ENCODE assay signal across 10 cellular contexts in the genomic region with DNA sequence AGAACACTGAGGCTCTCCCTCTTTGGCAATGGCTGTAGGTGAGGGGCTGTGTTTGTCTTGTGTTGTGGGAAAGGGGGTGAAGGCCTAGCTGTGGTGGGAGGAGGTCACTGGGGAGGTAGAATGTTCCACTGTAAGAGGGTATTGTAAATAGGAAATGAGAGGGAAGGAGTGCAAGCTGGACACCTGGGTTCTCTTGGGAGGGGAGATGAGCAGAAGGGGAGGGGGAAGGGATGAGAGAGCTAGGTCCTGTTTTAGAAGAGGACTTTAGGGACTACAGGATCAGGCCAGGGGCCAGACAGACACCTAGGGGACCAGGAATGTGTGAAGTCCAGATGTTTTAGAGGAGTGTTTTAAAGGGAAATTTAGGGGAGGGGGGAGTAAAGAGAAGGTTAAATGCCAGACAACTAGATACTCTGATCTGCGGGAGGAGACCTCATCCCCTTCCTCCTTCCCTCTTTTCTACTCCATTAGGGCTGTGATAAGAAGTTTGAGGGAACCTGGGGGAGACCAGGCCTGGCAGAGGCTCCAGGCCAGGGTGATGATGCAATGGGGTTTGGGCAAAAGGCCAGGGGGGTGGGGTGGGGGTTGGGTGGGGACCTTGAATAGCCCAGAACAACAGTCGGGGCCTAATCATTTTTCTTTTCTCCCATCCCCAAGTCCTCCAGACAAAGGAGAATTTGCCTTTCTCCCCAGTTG. TPM values are rescaled to one million over a fixed set of nuclear protein-coding genes. Genes with fewer than 3 reads are reported as not detected.
DNase-seq lines count a peak whose midpoint lies in the region; ATAC-seq and TF ChIP-seq lines count a peak whose summit lies in the region.
"Had no signal": no experiment of that assay in that cellular context is flagged by ENCODE, and none has a peak within 500 bp of the region (broad histone marks: within the 10 kb centered on the region; RNA-seq: fewer than 3 reads in every experiment).

No MANE protein-coding gene starts in this region.

- no peak for DNase-seq in activated T-cell treated with anti-CD3 and anti-CD28 coated beads, Interleukin-2, amount 50 U/mL, for 4 hours
- no peak for DNase-seq in activated T-cell treated with anti-CD3 and anti-CD28 coated beads for 4 hours
- peak; percentile 55 for DNase-seq in adipocyte (ENCODE audit: low read depth)
- no peak for DNase-seq in lung (ENCODE audit: low spot score)
- DNase-seq in tibial nerve (ENCODE audit: low spot score in 2 of 2): no peak
- DNase-seq in NCI-H1417 (lab: John Stamatoyannopoulos, UW): no peak
- DNase-seq: GOT3; stimulated activated naive B cell treated with anti-CD40 and anti-IgM and Interleukin-4, amounts not matched to agents 10 μg/mL and 1 μg/mL and 100 μg/mL, for 72 hours had no signal

- H3K4me3 ChIP-seq in adipocyte (ENCODE audit: low read length) (peak overlapping the region; percentile 94), lung (peak overlapping the region; percentile 96), tibial nerve (peak overlapping the region; percentile 70 to 89 (median 81))

- H3K4me3 Mint-ChIP-seq in activated T-cell treated with anti-CD3 and anti-CD28 coated beads, Interleukin-2, amount 50 U/mL, for 4 hours: peak overlapping the region; percentile 92

- peaks cover 73% of the 10 kb centered on the region for H3K4me1 Mint-ChIP-seq in activated T-cell treated with anti-CD3 and anti-CD28 coated beads, Interleukin-2, amount 50 U/mL, for 4 hours (ENCODE audit: low read depth)

- peak overlapping the region; percentile 89 for H3K9ac ChIP-seq in adipocyte (ENCODE audit: low read length)

- no peaks in the 10 kb centered on the region for H3K36me3 ChIP-seq in adipocyte (ENCODE audit: control insufficient read depth, insufficient read depth, low read length, severe bottlenecking)
- peaks cover 0 to 3% of the 10 kb centered on the region in 2 donors for H3K36me3 ChIP-seq in lung (ENCODE audit: control insufficient read depth in 2 of 2, insufficient read depth in 2 of 2, low read length in 2 of 2)
- no peaks in the 10 kb centered on the region for H3K36me3 ChIP-seq in tibial nerve

- no peaks in the 10 kb centered on the region for H3K27me3 Mint-ChIP-seq in activated T-cell treated with anti-CD3 and anti-CD28 coated beads, Interleukin-2, amount 50 U/mL, for 4 hours (ENCODE audit: low read depth)

- peaks cover 70% of the 10 kb centered on the region for H3K4me1 ChIP-seq in adipocyte (ENCODE audit: control insufficient read depth, insufficient read depth, low read length)
- peaks cover 31 to 33% of the 10 kb centered on the region in 2 donors for H3K4me1 ChIP-seq in lung (ENCODE audit: control insufficient read depth in 2 of 2, insufficient read depth in 2 of 2, low read length in 2 of 2)
- peaks cover 0 to 94% (median 51%) of the 10 kb centered on the region in 4 donors for H3K4me1 ChIP-seq in tibial nerve

- H3K9me3 ChIP-seq in adipocyte (ENCODE audit: control insufficient read depth, low read length) (no peaks in the 10 kb centered on the region), lung (ENCODE audit: control insufficient read depth in 2 of 2, insufficient read depth in 1 of 2, low read length in 1 of 2) (no peaks in the 10 kb centered on the region), tibial nerve (no peaks in the 10 kb centered on the region)

- H3K27me3 ChIP-seq in adipocyte (replicated peaks; ENCODE audit: control insufficient read depth, insufficient read depth, low read length) (no peaks in the 10 kb centered on the region), lung (ENCODE audit: control insufficient read depth, insufficient read depth) (no peaks in the 10 kb centered on the region), tibial nerve (no peaks in the 10 kb centered on the region)

- no peaks in the 10 kb centered on the region for H3K36me3 Mint-ChIP-seq in activated T-cell treated with anti-CD3 and anti-CD28 coated beads, Interleukin-2, amount 50 U/mL, for 4 hours (ENCODE audit: insufficient read depth)
- H3K36me3 Mint-ChIP-seq: stimulated activated naive B cell treated with anti-CD40 and anti-IgM and Interleukin-4, amounts not matched to agents 10 μg/mL and 1 μg/mL and 100 μg/mL, for 72 hours had no signal

- ATAC-seq in activated T-cell treated with anti-CD3 and anti-CD28 coated beads, Interleukin-2, amount 50 U/mL, for 4 hours: no peak
- no peak for ATAC-seq in lung (ENCODE audit: insufficient read depth, low FRiP score)
- no peak for ATAC-seq in HG03139 (IDR thresholded peaks at IDR 0.05; ENCODE audit: unreplicated experiment)
- no peak for ATAC-seq in GM21529 (IDR thresholded peaks at IDR 0.05; ENCODE audit: unreplicated experiment)
- ATAC-seq: stimulated activated naive B cell treated with anti-CD40 and anti-IgM and Interleukin-4, amounts not matched to agents 10 μg/mL and 1 μg/mL and 100 μg/mL, for 72 hours had no signal

- no peak for TF ChIP-seq CTCF in lung (IDR thresholded peaks at IDR 0.05; ENCODE audit: control extremely low read depth, extremely low read depth)
- TF ChIP-seq CTCF in tibial nerve (IDR thresholded peaks at IDR 0.05): no peak

- TF ChIP-seq POLR2A in tibial nerve (IDR thresholded peaks at IDR 0.05): no peak

- no peak for TF ChIP-seq EP300 in tibial nerve (IDR thresholded peaks at IDR 0.05)

- no peaks in the 10 kb centered on the region for H3K9me3 Mint-ChIP-seq in activated T-cell treated with anti-CD3 and anti-CD28 coated beads, Interleukin-2, amount 50 U/mL, for 4 hours
- H3K9me3 Mint-ChIP-seq: stimulated activated naive B cell treated with anti-CD40 and anti-IgM and Interleukin-4, amounts not matched to agents 10 μg/mL and 1 μg/mL and 100 μg/mL, for 72 hours had no signal

- H3K27ac ChIP-seq in lung (ENCODE audit: low read depth in 1 of 2, low read length in 1 of 2) (peak overlapping the region; percentile 66 to 99), tibial nerve (peak overlapping the region; percentile 85 to 95 (median 91))

- 10 to 17% methylated on average over 2 of the region's 2 CpGs for WGBS in lung, 2 donors
- WGBS in tibial nerve, 2 donors: 31 to 45% methylated on average over 2 of the region's 2 CpGs

RNA-seq across cellular contexts. Expression of a gene that starts 2.0 kb away (rescaled TPM):
- 10 to 100 TPM in 2 of 3 donors, 1 to 10 TPM in 1; 9.3 to 16.4 (median 12.4) TPM for total RNA-seq in activated T-cell treated with anti-CD3 and anti-CD28 coated beads, Interleukin-2, amount 50 U/mL, for 4 hours
- total RNA-seq in lung (100 to 1,000 TPM in 1 of 2 donors, 10 to 100 TPM in 1; 71.2 to 131 TPM), tibial nerve (100 to 1,000 TPM in 3 of 4 donors, 10 to 100 TPM in 1; 73.6 to 145 (median 123) TPM)
- polyA plus RNA-seq in lung: 100 to 1,000 TPM in 1 of 2 donors, 10 to 100 TPM in 1; 39.8 to 134 TPM

RNA-seq across cellular contexts. Expression of a gene that starts 32.5 kb away (rescaled TPM):
- 1 to 10 TPM in 1 of 3 donors, under 1 TPM in 2; 0.48 to 1.1 (median 0.55) TPM for total RNA-seq in activated T-cell treated with anti-CD3 and anti-CD28 coated beads, Interleukin-2, amount 50 U/mL, for 4 hours
- total RNA-seq in lung (10 to 100 TPM in 1 of 2 donors, 1 to 10 TPM in 1; 7.6 to 26.1 TPM), tibial nerve (10 to 100 TPM in 3 of 4 donors, 1 to 10 TPM in 1; 9.0 to 19.8 (median 13.5) TPM)
- polyA plus RNA-seq in lung: 10 to 100 TPM; 15.3 to 17.9 TPM

RNA-seq across cellular contexts. Expression of a gene that starts 52.8 kb away (rescaled TPM):
- under 1 TPM in 2 of 3 donors, not detected in 1; 0.13 to 0.49 TPM for total RNA-seq in activated T-cell treated with anti-CD3 and anti-CD28 coated beads, Interleukin-2, amount 50 U/mL, for 4 hours
- 1 to 10 TPM; 1.5 to 2.6 TPM for total RNA-seq in lung
- polyA plus RNA-seq in lung: 10 to 100 TPM in 1 of 2 donors, under 1 TPM in 1; 0.73 to 76.1 TPM
- total RNA-seq in tibial nerve: under 1 TPM in 1 of 4 donors, not detected in 3; 0.42 TPM

RNA-seq across cellular contexts. Expression of a gene that starts 56.3 kb away (rescaled TPM):
- 10 to 100 TPM in 1 of 3 donors, 1 to 10 TPM in 2; 2.5 to 11.6 (median 7.9) TPM for total RNA-seq in activated T-cell treated with anti-CD3 and anti-CD28 coated beads, Interleukin-2, amount 50 U/mL, for 4 hours
- 1 to 10 TPM in 1 of 2 donors, under 1 TPM in 1; 0.68 to 1.2 TPM for total RNA-seq in lung
- 1 to 10 TPM in 1 of 2 donors, under 1 TPM in 1; 0.69 to 2.1 TPM for polyA plus RNA-seq in lung
- total RNA-seq in tibial nerve: 1 to 10 TPM in 1 of 4 donors, under 1 TPM in 1, not detected in 2; 0.63 to 1.5 TPM

Comparison
In these comparisons a context has a peak if more than half of its experiments do, and no peak if none do; other contexts are left out.
1. RNA of a gene that starts 2.0 kb away (total RNA-seq): 73.6 to 145 TPM in tibial nerve and 71.2 to 131 TPM in lung; 9.3 to 16.4 TPM in activated T-cell treated with anti-CD3 and anti-CD28 coated beads, Interleukin-2, amount 50 U/mL, for 4 hours; every median in the first group is over 4 times any median in the second.
2. RNA of a gene that starts 32.5 kb away (total RNA-seq): 7.6 to 26.1 TPM in lung and 9.0 to 19.8 TPM in tibial nerve; 0.48 to 1.1 TPM in activated T-cell treated with anti-CD3 and anti-CD28 coated beads, Interleukin-2, amount 50 U/mL, for 4 hours; every median in the first group is over 4 times any median in the second.
3. Peak in every context shown above with its lines, with median percentiles within 50 percentile points of each other: H3K4me3 ChIP-seq.